ENCODE assay signal across 9 cellular contexts in genomic region chr11:83035070-83035854, GRCh38. TPM values are rescaled to one million over a fixed set of nuclear protein-coding genes. Genes with fewer than 3 reads are reported as not detected.
DNase-seq lines count a peak whose midpoint lies in the region; ATAC-seq, FAIRE-seq and TF ChIP-seq lines count a peak whose summit lies in the region.
"Had no signal": no experiment of that assay in that cellular context is flagged by ENCODE, and none has a peak within 500 bp of the region (broad histone marks: within the 10 kb centered on the region; RNA-seq: fewer than 3 reads in every experiment).

No MANE protein-coding gene starts in this region.

- H3K27me3 Mint-ChIP-seq in activated CD8-positive, alpha-beta T cell treated with anti-CD3 and anti-CD28 coated beads for 36 hours, result no peaks in the 10 kb centered on the region
- H3K27me3 Mint-ChIP-seq: activated naive CD4-positive, alpha-beta T cell treated with anti-CD3 and anti-CD28 coated beads, Interleukin-2, amount 50 U/mL, for 24 hours had no signal

- ATAC-seq in HG02885 (IDR thresholded peaks at IDR 0.05; ENCODE audit: poor library complexity, unreplicated experiment) (peak; percentile 59), HepG2 (peak; percentile 30; the same call in 2 of the 3 replicates)
- ATAC-seq in activated CD8-positive, alpha-beta T cell treated with anti-CD3 and anti-CD28 coated beads for 36 hours, result peak; percentile 39

- no peak for TF ChIP-seq CTCF in activated CD8-positive, alpha-beta T cell treated with anti-CD3 and anti-CD28 coated beads for 36 hours (IDR thresholded peaks at IDR 0.05)
- TF ChIP-seq CTCF in HepG2 (CRISPR knock-in tag; IDR thresholded peaks at IDR 0.05) (no peak), ovary (IDR thresholded peaks at IDR 0.05) (no peak)

- H3K9me3 ChIP-seq in HepG2 (ENCODE audit: low read length) (no peaks in the 10 kb centered on the region), ovary (no peaks in the 10 kb centered on the region)

- H2AFZ ChIP-seq in HepG2 (ENCODE audit: low read length), result no peak overlapping the region

- H3K27ac Mint-ChIP-seq in activated CD8-positive, alpha-beta T cell treated with anti-CD3 and anti-CD28 coated beads for 36 hours, result no peak overlapping the region
- H3K27ac Mint-ChIP-seq: activated naive CD4-positive, alpha-beta T cell treated with anti-CD3 and anti-CD28 coated beads, Interleukin-2, amount 50 U/mL, for 24 hours had no signal

- POLR2A ChIA-PET in activated CD8-positive, alpha-beta T cell treated with anti-CD3 and anti-CD28 coated beads for 36 hours (lab: Charles Lee), result interaction anchor here (0.7 kb wide), 1 partner anchor 34 kb away, joined by 4 read pairs; no protein-coding TSS in a partner anchor
- POLR2A ChIA-PET in HepG2 (lab: Yijun Ruan, JAX), result interaction anchor here (1.5 to 1.6 kb wide), 2 partner anchors 37 to 79 kb away, joined by 3 to 10 read pairs; partner anchors contain the start of gene RAB30

- peaks cover 18% of the 10 kb centered on the region for H3K36me3 Mint-ChIP-seq in activated CD8-positive, alpha-beta T cell treated with anti-CD3 and anti-CD28 coated beads for 36 hours (ENCODE audit: low read depth)

- H3K27ac ChIP-seq in HepG2 (ENCODE audit: extremely low read length, insufficient read depth, low read length) (no peak overlapping the region), ovary (peak overlapping the region in 1 of 2 donors; percentile 60)

- no peaks in the 10 kb centered on the region for H4K20me1 ChIP-seq in HepG2 (ENCODE audit: insufficient read depth, low read length)

- CTCF ChIA-PET in activated CD8-positive, alpha-beta T cell treated with anti-CD3 and anti-CD28 coated beads for 36 hours (lab: Charles Lee), result interaction anchor here (1.2 to 2.8 kb wide), 3 partner anchors 10 to 16 kb away, joined by 3 to 8 read pairs (median 6); no protein-coding TSS in a partner anchor
- CTCF ChIA-PET in HepG2 (lab: Yijun Ruan, JAX; ENCODE audit: low intra/inter-chr PET ratio, low total read pairs), result no interaction called here

- 92% methylated on average over 6 of the region's 6 CpGs for WGBS in HepG2 (ENCODE audit: low lambda C conversion rate)
- 84 to 86% (median 85%) methylated on average over 6 of the region's 6 CpGs for WGBS in ovary, 3 donors

- TF ChIP-seq POLR2A in HepG2 (IDR thresholded peaks at IDR 0.05; ENCODE audit: insufficient read depth in 1 of 2, low read depth in 2 of 2, low read length in 2 of 2) (no peak), ovary (IDR thresholded peaks at IDR 0.05) (no peak)

- BruUV-seq in HepG2 (replicated peaks; lab: Mats Ljungman, UMichigan), result no TSS peak

- H3K4me1 Mint-ChIP-seq in activated CD8-positive, alpha-beta T cell treated with anti-CD3 and anti-CD28 coated beads for 36 hours (ENCODE audit: low read depth), result peaks cover 46% of the 10 kb centered on the region

- TF ChIP-seq EP300 in HepG2 (IDR thresholded peaks at IDR 0.05; ENCODE audit: low read depth in 2 of 2, low read length in 2 of 2) (no peak), HepG2 (CRISPR knock-in tag; IDR thresholded peaks at IDR 0.05; ENCODE audit: borderline replicate concordance) (no peak), ovary (IDR thresholded peaks at IDR 0.05) (no peak)

- intact Hi-C loops in activated CD8-positive, alpha-beta T cell treated with anti-CD3 and anti-CD28 coated beads for 36 hours (cut with micrococcal nuclease), result no loop called here
- intact Hi-C loops in HepG2 (cut with micrococcal nuclease; ENCODE audit: unreplicated experiment), result no loop called here
- intact Hi-C loops in ovary (cut with DNase I), result loop anchor here in 1 of 4 donors (5.0 kb wide), 1 partner anchor 37 kb away; the partner anchor contains the start of gene RAB30

- H3K36me3 ChIP-seq in HepG2 (replicated peaks in 1 of 2; ENCODE audit: control insufficient read depth in 1 of 2, insufficient read depth in 2 of 2, low read length in 2 of 2), result no peaks in the 10 kb centered on the region
- H3K36me3 ChIP-seq in ovary, result no peaks in the 10 kb centered on the region

- peaks cover 39% of the 10 kb centered on the region for H3K4me1 ChIP-seq in HepG2 (ENCODE audit: insufficient read depth, low read length)
- H3K4me1 ChIP-seq in ovary (ENCODE audit: insufficient read depth), result peaks cover 12% of the 10 kb centered on the region

- no peak overlapping the region for H3K4me2 ChIP-seq in HepG2 (ENCODE audit: low read depth, low read length)

- H3K9me3 Mint-ChIP-seq in activated CD8-positive, alpha-beta T cell treated with anti-CD3 and anti-CD28 coated beads for 36 hours, result peaks cover 6% of the 10 kb centered on the region

- H3K79me2 ChIP-seq in HepG2 (ENCODE audit: insufficient read depth, low read length), result peaks cover 4% of the 10 kb centered on the region

- in situ Hi-C loops in HepG2 (cut with HindIII; ENCODE audit: extremely low pct_ligation_motif_present, low pct_unique_long_range_greater_than_20kb), result no loop called here

- H3K4me3 Mint-ChIP-seq in activated CD8-positive, alpha-beta T cell treated with anti-CD3 and anti-CD28 coated beads for 36 hours, result no peak overlapping the region
- H3K4me3 Mint-ChIP-seq: activated naive CD4-positive, alpha-beta T cell treated with anti-CD3 and anti-CD28 coated beads, Interleukin-2, amount 50 U/mL, for 24 hours had no signal

- TF ChIP-seq RAD21 in HepG2 (CRISPR knock-in tag; IDR thresholded peaks at IDR 0.05), result no peak

- FAIRE-seq in HepG2 (lab: Jason Lieb, UNC), result no peak

- H3K9ac ChIP-seq in HepG2 (ENCODE audit: insufficient read depth, low read depth, low read length), result no peak overlapping the region

- H3K27me3 ChIP-seq in HepG2 (ENCODE audit: control insufficient read depth in 1 of 2, insufficient read depth in 2 of 2, low read length in 2 of 2) (no peaks in the 10 kb centered on the region), ovary (no peaks in the 10 kb centered on the region)

- DNase-seq in GM03348 (ENCODE audit: low spot score) (peak; percentile 24), HepG2 (ENCODE audit: low spot score) (no peak), ovary (no peak), NCI-H187 (lab: John Stamatoyannopoulos, UW) (no peak), globus pallidus (ENCODE audit: low spot score) (no peak), NOMO-1 treated with DMSO at 0.1 percent for 48 hours (lab: John Stamatoyannopoulos, UW; ENCODE audit: unreplicated experiment) (no peak)
- no peak for DNase-seq in activated CD8-positive, alpha-beta T cell treated with anti-CD3 and anti-CD28 coated beads for 36 hours

- no peak overlapping the region for H3K4me3 ChIP-seq in HepG2 (replicated peaks in 1 of 3; ENCODE audit: insufficient read depth in 1 of 3, low read depth in 2 of 3, low read length in 3 of 3)
- H3K4me3 ChIP-seq in ovary, result no peak overlapping the region

TF ChIP-seq in HepG2, 621 proteins besides CTCF, POLR2A, EP300 and RAD21 (continues in another document):
- TF ChIP-seq ZNF101 (CRISPR knock-in tag; IDR thresholded peaks at IDR 0.05; ENCODE audit: borderline replicate concordance, low read depth), result no peak
- no peak for TF ChIP-seq ZFP82 (CRISPR knock-in tag; IDR thresholded peaks at IDR 0.05; ENCODE audit: borderline replicate concordance)
- no peak for TF ChIP-seq TAF15 (IDR thresholded peaks at IDR 0.05; ENCODE audit: low read depth, low read length, poor library complexity, severe bottlenecking)
- TF ChIP-seq ZNF784 (CRISPR knock-in tag; IDR thresholded peaks at IDR 0.05; ENCODE audit: borderline replicate concordance), result no peak
- no peak for TF ChIP-seq RFXAP (CRISPR knock-in tag; IDR thresholded peaks at IDR 0.05; ENCODE audit: borderline replicate concordance)
- TF ChIP-seq DRAP1 (CRISPR knock-in tag; IDR thresholded peaks at IDR 0.05), result no peak
- TF ChIP-seq ZNF563 (CRISPR knock-in tag; IDR thresholded peaks at IDR 0.05), result no peak
- no peak for TF ChIP-seq MIER2 (CRISPR knock-in tag; IDR thresholded peaks at IDR 0.05)
- no peak for TF ChIP-seq PAWR (CRISPR knock-in tag; IDR thresholded peaks at IDR 0.05; ENCODE audit: borderline replicate concordance)

RNA-seq across cellular contexts. Expression of gene RAB30, which starts 36.4 kb away (rescaled TPM):
- total RNA-seq in activated CD8-positive, alpha-beta T cell treated with anti-CD3 and anti-CD28 coated beads for 36 hours, result 10 to 100 TPM in 1 of 2 experiments, 1 to 10 TPM in 1; 9.8 to 10.9 TPM
- total RNA-seq in HepG2 (2016; rRNA removed; fragmentation: Illumina TruSeq; extraction: Trizol), result 5.0 and 8.8 TPM in 2 replicates
- 0.61 and 1.5 TPM in 2 replicates for total RNA-seq in HepG2 (2016; cell fraction: cytosol; rRNA removed; fragmentation: Illumina TruSeq; extraction: Trizol; ENCODE audit: low read depth)
- 4.7 and 8.4 TPM in 2 replicates for total RNA-seq in HepG2 (2016; cell fraction: insoluble cytoplasmic fraction; rRNA removed; fragmentation: Illumina TruSeq; extraction: Trizol)
- 2.3 TPM in 2 replicates for total RNA-seq in HepG2 (2016; cell fraction: membrane; rRNA removed; fragmentation: Illumina TruSeq; extraction: Trizol)
- 3.8 and 6.3 TPM in 2 replicates for total RNA-seq in HepG2 (2016; cell fraction: nucleus; rRNA removed; fragmentation: Illumina TruSeq; extraction: Trizol)
- polyA plus RNA-seq in HepG2 (2011; rRNA removed), result 3.7 and 4.2 TPM in 2 replicates
- 1.4 and 2.8 TPM in 2 replicates for polyA plus RNA-seq in HepG2 (2011; cell fraction: cytosol; rRNA removed)
- 2.7 and 4.6 TPM in 2 replicates for polyA plus RNA-seq in HepG2 (2011; cell fraction: nucleus; rRNA removed)
- polyA plus RNA-seq in HepG2 (2012), result 8.2 and 8.5 TPM in 2 replicates
- 0.09 and 0.22 TPM in 2 replicates for polyA plus RNA-seq in HepG2 (2016; cell fraction: cytosol; fragmentation: Illumina TruSeq; extraction: Trizol; ENCODE audit: low read depth)
- polyA plus RNA-seq in HepG2 (2016; cell fraction: insoluble cytoplasmic fraction; fragmentation: Illumina TruSeq; extraction: Trizol; ENCODE audit: low read depth), result 5.3 and 6.2 TPM in 2 replicates
- 0.58 and 0.83 TPM in 2 replicates for polyA plus RNA-seq in HepG2 (2016; cell fraction: membrane; fragmentation: Illumina TruSeq; extraction: Trizol; ENCODE audit: low read depth)
- polyA plus RNA-seq in HepG2 (2016; cell fraction: nucleus; fragmentation: Illumina TruSeq; extraction: Trizol; ENCODE audit: insufficient read depth, low read depth), result 5.7 and 8.0 TPM in 2 replicates
- 4.4 and 23.5 TPM in 2 replicates for polyA minus RNA-seq in HepG2 (2011; rRNA and poly(A)+ RNA removed; ENCODE audit: low replicate concordance)
- polyA minus RNA-seq in HepG2 (2011; cell fraction: cytosol; rRNA and poly(A)+ RNA removed), result 3.5 and 3.6 TPM in 2 replicates
- 18.4 and 19.1 TPM in 2 replicates for polyA minus RNA-seq in HepG2 (2011; cell fraction: nucleus; rRNA and poly(A)+ RNA removed)
- total RNA-seq in ovary, result 10 to 100 TPM in 6 of 7 donors, 1 to 10 TPM in 1; 9.0 to 30.4 (median 22.7) TPM
- polyA plus RNA-seq in ovary, result 10 to 100 TPM in 1 of 2 donors, 1 to 10 TPM in 1; 6.8 to 27.4 TPM
